Comparison of ENCODE assay signal across 14 cellular contexts in the genomic region with DNA sequence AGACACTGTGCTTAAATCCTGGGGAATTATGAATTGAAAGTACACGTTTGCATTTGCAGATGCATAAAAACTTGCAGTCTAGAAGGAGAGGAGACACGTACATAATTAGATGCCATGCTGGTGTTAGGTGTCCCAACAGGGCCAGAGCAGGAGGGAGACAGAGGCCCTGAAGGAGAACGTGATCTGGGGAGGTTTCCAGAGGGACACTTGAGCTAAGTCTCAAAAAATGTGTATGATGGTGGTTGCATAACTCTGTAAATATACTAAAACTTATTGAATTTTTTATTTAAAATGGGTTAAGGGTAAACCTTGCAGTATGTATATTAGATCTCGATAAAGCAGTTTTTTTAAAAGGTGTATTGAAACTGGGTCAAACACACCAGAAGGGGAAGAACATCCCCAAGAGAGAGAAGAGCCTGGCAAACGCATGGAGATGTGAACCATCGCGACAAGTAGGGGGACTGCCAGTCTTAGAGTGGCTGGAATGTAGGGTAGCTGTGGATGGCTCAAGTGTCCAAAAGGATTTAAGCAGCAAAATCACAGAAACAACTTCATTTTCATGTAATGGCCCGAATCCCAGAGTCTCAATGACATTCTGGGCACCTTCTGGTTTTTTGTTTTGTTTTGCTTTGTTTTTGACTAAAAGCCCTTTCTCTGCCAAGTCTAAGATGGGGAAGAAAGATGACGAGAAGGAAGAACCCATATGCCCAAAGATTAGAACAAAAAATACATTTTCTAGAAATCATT. TPM values are rescaled to one million over a fixed set of nuclear protein-coding genes. Genes with fewer than 3 reads are reported as not detected.
A peak's percentile ranks its signal among the peaks of the same experiment; 100 is the strongest.
DNase-seq lines count a peak whose midpoint lies in the region; ATAC-seq and TF ChIP-seq lines count a peak whose summit lies in the region.
"Had no signal": no experiment of that assay in that cellular context is flagged by ENCODE, and none has a peak within 500 bp of the region (broad histone marks: within the 10 kb centered on the region; RNA-seq: fewer than 3 reads in every experiment).

No MANE protein-coding gene starts in this region.

- DNase-seq in NCI-H446 (lab: John Stamatoyannopoulos, UW) = peak; percentile 15 to 61
- peak; percentile 53 for DNase-seq in cerebellum (ENCODE audit: low spot score)
- no peak for DNase-seq in transverse colon
- DNase-seq in CD8-positive, alpha-beta memory T cell = no peak
- DNase-seq in putamen (ENCODE audit: low spot score) = no peak
- DNase-seq: activated T-cell treated with anti-CD3 and anti-CD28 coated beads, Interleukin-2, amount 50 U/mL, for 48 hours; DMS153; NCI-H2171; retina had no signal

- H3K4me3 Mint-ChIP-seq in CD8-positive, alpha-beta memory T cell = no peak overlapping the region

- peaks cover 0 to 39% (median 22%) of the 10 kb centered on the region in 3 donors for H3K36me3 Mint-ChIP-seq in CD8-positive, alpha-beta memory T cell

- no peaks in the 10 kb centered on the region for H3K27me3 ChIP-seq in mucosa of stomach (ENCODE audit: control insufficient read depth, insufficient read depth, low read length)
- H3K27me3 ChIP-seq in transverse colon = no peaks in the 10 kb centered on the region
- H3K27me3 ChIP-seq in CD8-positive, alpha-beta memory T cell (ENCODE audit: insufficient read depth, low read length, poor library complexity, severe bottlenecking) = no peaks in the 10 kb centered on the region
- H3K27me3 ChIP-seq: cardiac muscle cell had no signal

- no peak for TF ChIP-seq CTCF in transverse colon (IDR thresholded peaks at IDR 0.05)

- H3K27ac ChIP-seq in transverse colon = peak overlapping the region; percentile 75 to 80 (median 79)
- no peak overlapping the region for H3K27ac ChIP-seq in CD8-positive, alpha-beta memory T cell (ENCODE audit: low read depth, low read length)

- in situ Hi-C loops in transverse colon (cut with MboI; ENCODE audit: low pct_ligation_motif_present in 1 of 4, low pct_unique_long_range_greater_than_20kb in 1 of 4, low sequenced_read_pairs in 3 of 4) = loop anchor here in 1 of 4 donors (25.0 kb wide), 1 partner anchor 103 kb away; the partner anchor contains the start of gene REV3L

- no peaks in the 10 kb centered on the region for H3K9me3 ChIP-seq in mucosa of stomach (ENCODE audit: control insufficient read depth, low read length)
- no peaks in the 10 kb centered on the region for H3K9me3 ChIP-seq in transverse colon
- H3K9me3 ChIP-seq in CD8-positive, alpha-beta memory T cell (ENCODE audit: low read length) = no peaks in the 10 kb centered on the region

- H3K36me3 ChIP-seq in mucosa of stomach (ENCODE audit: control insufficient read depth, insufficient read depth, low read length) = no peaks in the 10 kb centered on the region
- H3K36me3 ChIP-seq in transverse colon = peaks cover 0 to 2% (median 0%) of the 10 kb centered on the region in 4 donors
- no peaks in the 10 kb centered on the region for H3K36me3 ChIP-seq in CD8-positive, alpha-beta memory T cell (ENCODE audit: insufficient read depth, low read length)
- H3K36me3 ChIP-seq: cardiac muscle cell had no signal

- POLR2A ChIA-PET in CD8-positive, alpha-beta memory T cell (lab: Charles Lee) = no interaction called here

- H3K9ac ChIP-seq in mucosa of stomach (ENCODE audit: low read length) = peak overlapping the region; percentile 14

- H3K27ac Mint-ChIP-seq in CD8-positive, alpha-beta memory T cell = no peak overlapping the region

- CTCF ChIA-PET in CD8-positive, alpha-beta memory T cell (lab: Charles Lee) = no interaction called here

- no peak for TF ChIP-seq EP300 in transverse colon (IDR thresholded peaks at IDR 0.05; ENCODE audit: low read depth)

- peaks cover 21 to 51% (median 42%) of the 10 kb centered on the region in 3 donors for H3K4me1 Mint-ChIP-seq in CD8-positive, alpha-beta memory T cell

- TF ChIP-seq POLR2A in transverse colon (IDR thresholded peaks at IDR 0.05) = no peak

- WGBS in transverse colon (ENCODE audit: low coverage in 1 of 2), 2 donors = 73 to 79% methylated on average over 5 to 9 of the region's 9 CpGs

- H3K4me3 ChIP-seq in mucosa of stomach (ENCODE audit: low read length) = no peak overlapping the region
- H3K4me3 ChIP-seq in transverse colon = no peak overlapping the region
- no peak overlapping the region for H3K4me3 ChIP-seq in CD8-positive, alpha-beta memory T cell (ENCODE audit: low read length)
- H3K4me3 ChIP-seq: cardiac muscle cell, GM12878, lung had no signal

- intact Hi-C loops in transverse colon (cut with DNase I; ENCODE audit: low total_unique reads) = no loop called here

- no peak for ATAC-seq in HG03159 (IDR thresholded peaks at IDR 0.05; ENCODE audit: unreplicated experiment)

- H3K9me3 Mint-ChIP-seq in CD8-positive, alpha-beta memory T cell = no peaks in the 10 kb centered on the region

- H3K4me1 ChIP-seq in mucosa of stomach (ENCODE audit: control insufficient read depth, insufficient read depth, low read length) (peaks cover 62% of the 10 kb centered on the region), transverse colon (peaks cover 22 to 70% (median 31%) of the 10 kb centered on the region in 4 donors)
- H3K4me1 ChIP-seq in CD8-positive, alpha-beta memory T cell (ENCODE audit: insufficient read depth, low read length) = peaks cover 7% of the 10 kb centered on the region

- H3K27me3 Mint-ChIP-seq in CD8-positive, alpha-beta memory T cell = no peaks in the 10 kb centered on the region

RNA-seq across cellular contexts. Expression of gene TRAF3IP2, which starts 15.3 kb away (rescaled TPM):
- total RNA-seq in cerebellum = 7.7 TPM
- total RNA-seq in transverse colon = 10 to 100 TPM; 33.0 to 57.8 (median 54.5) TPM
- total RNA-seq in CD8-positive, alpha-beta memory T cell = 10 to 100 TPM; 11.3 to 12.2 TPM
- polyA plus RNA-seq in CD8-positive, alpha-beta memory T cell = 20.3 TPM

Comparison
In these comparisons a context has a peak if more than half of its experiments do, and no peak if none do; other contexts are left out.
1. DNase-seq: peak in NCI-H446 (2 of 2) and cerebellum (single experiment); none in transverse colon (single experiment), CD8-positive, alpha-beta memory T cell (0 of 5) and putamen (single experiment).